Comparison of ENCODE assay signal across 10 cellular contexts in genomic region chr2:43425659-43426058, GRCh38.
DNase-seq lines count a peak whose midpoint lies in the region; FAIRE-seq and TF ChIP-seq lines count a peak whose summit lies in the region.
"Had no signal": no experiment of that assay in that cellular context is flagged by ENCODE, and none has a peak within 500 bp of the region (broad histone marks: within the 10 kb centered on the region; RNA-seq: fewer than 3 reads in every experiment).

No MANE protein-coding gene starts in this region.

- H2BK12ac ChIP-seq in neuronal stem cell (ENCODE audit: low read length) = no peak overlapping the region

- H3K4ac ChIP-seq in neuronal stem cell (ENCODE audit: low read length) = no peak overlapping the region

- dilution Hi-C loops in keratinocyte (cut with MboI; ENCODE audit: extremely low pct_ligation_motif_present, low sequenced_read_pairs) = no loop called here

- H3K4me1 Mint-ChIP-seq in activated CD4-positive, alpha-beta T cell treated with anti-CD3 and anti-CD28 coated beads, Interleukin-2, amount 10 ng/mL, durations not matched to agents 7 days and 5 days = peaks cover 44% of the 10 kb centered on the region

- no peak for TF ChIP-seq CTCF in SU-DHL-6 (IDR thresholded peaks at IDR 0.05; ENCODE audit: insufficient read depth, low read length, poor library complexity, severe bottlenecking)
- no peak for TF ChIP-seq CTCF in keratinocyte (optimal IDR thresholded peaks at IDR 0.05 in 1 of 3, IDR thresholded peaks at IDR 0.05 in 1 of 3, conservative IDR thresholded peaks at IDR 0.05 in 1 of 3; ENCODE audit: extremely low read depth in 1 of 3, insufficient read depth in 2 of 3, low read length in 3 of 3)
- TF ChIP-seq CTCF in D721Med (IDR thresholded peaks at IDR 0.05; ENCODE audit: insufficient read depth, missing control alignments) = no peak

- POLR2A ChIA-PET in activated CD4-positive, alpha-beta T cell treated with anti-CD3 and anti-CD28 coated beads, Interleukin-2, amount 10 ng/mL, durations not matched to agents 7 days and 5 days (lab: Charles Lee) = interaction anchor here (1.0 kb wide), 1 partner anchor 266 kb away, joined by 3 read pairs; no protein-coding TSS in a partner anchor

- WGBS in urinary bladder = 94% methylated on average over 1 of the region's 1 CpG
- WGBS in neuronal stem cell (ENCODE audit: extremely low coverage in 2 of 2, insufficient read length in 2 of 2, insufficient replicate concordance in 1 of 2), 2 donors = no CpG with 5 or more reads among the region's 1 CpG

- H3K27me3 Mint-ChIP-seq in activated CD4-positive, alpha-beta T cell treated with anti-CD3 and anti-CD28 coated beads, Interleukin-2, amount 10 ng/mL, durations not matched to agents 7 days and 5 days = no peaks in the 10 kb centered on the region

- no peak overlapping the region for H2BK120ac ChIP-seq in neuronal stem cell (ENCODE audit: low read depth, low read length)

- no peak overlapping the region for H2BK15ac ChIP-seq in neuronal stem cell (ENCODE audit: low read length)

- no peaks in the 10 kb centered on the region for H3K79me1 ChIP-seq in neuronal stem cell (ENCODE audit: low read depth, low read length)

- no peak overlapping the region for H4K8ac ChIP-seq in neuronal stem cell (ENCODE audit: low read depth, low read length)

- no peak for DNase-seq in activated CD4-positive, alpha-beta T cell treated with anti-CD3 and anti-CD28 coated beads, Interleukin-2, amount 10 ng/mL, durations not matched to agents 7 days and 5 days
- no peak for DNase-seq in activated CD4-positive, alpha-beta T cell treated with anti-CD3 and anti-CD28 coated beads for 48 hours
- no peak for DNase-seq in keratinocyte (ENCODE audit: low read depth, low spot score)
- DNase-seq in neuronal stem cell (ENCODE audit: low spot score) = no peak
- DNase-seq in D721Med (ENCODE audit: insufficient read length, low spot score) = no peak
- DNase-seq in urothelium cell line (ENCODE audit: low spot score) = no peak
- DNase-seq: activated CD8-positive, alpha-beta memory T cell treated with anti-CD3 and anti-CD28 coated beads for 24 hours; NCI-H1436 treated with DMSO at 0.1 percent for 48 hours had no signal

- no peaks in the 10 kb centered on the region for H3K9me2 ChIP-seq in SU-DHL-6 (replicated peaks; ENCODE audit: insufficient read depth, low read length)

- no peaks in the 10 kb centered on the region for H3K9me3 ChIP-seq in SU-DHL-6 (ENCODE audit: insufficient read depth, low read length)
- no peaks in the 10 kb centered on the region for H3K9me3 ChIP-seq in keratinocyte (ENCODE audit: control insufficient read depth, low read depth, low read length)
- no peaks in the 10 kb centered on the region for H3K9me3 ChIP-seq in neuronal stem cell (replicated peaks in 1 of 2; ENCODE audit: control insufficient read depth in 2 of 2, insufficient read depth in 1 of 2, low read depth in 1 of 2, low read length in 2 of 2)

- peaks cover 11% of the 10 kb centered on the region for H3F3A ChIP-seq in SU-DHL-6 (ENCODE audit: insufficient read depth)

- no peaks in the 10 kb centered on the region for H3K27me3 ChIP-seq in SU-DHL-6 (ENCODE audit: low read length)
- no peaks in the 10 kb centered on the region for H3K27me3 ChIP-seq in keratinocyte (ENCODE audit: control insufficient read depth, extremely low read depth, insufficient read depth, low read length)
- no peaks in the 10 kb centered on the region for H3K27me3 ChIP-seq in neuronal stem cell (ENCODE audit: control insufficient read depth in 3 of 3, insufficient read depth in 3 of 3, low read depth in 1 of 3, low read length in 3 of 3)

- H3K4me3 ChIP-seq in SU-DHL-6 (ENCODE audit: insufficient read depth, low read length, poor library complexity, severe bottlenecking) (no peak overlapping the region), keratinocyte (ENCODE audit: control insufficient read depth in 2 of 3, extremely low read depth in 1 of 3, insufficient read depth in 2 of 3, low read depth in 1 of 3, low read length in 3 of 3) (no peak overlapping the region), urinary bladder (ENCODE audit: low read depth, low read length) (no peak overlapping the region), neuronal stem cell (ENCODE audit: low read length in 2 of 2) (no peak overlapping the region)

- H3K36me3 ChIP-seq in SU-DHL-6 (ENCODE audit: low read length) = 0 out of 2 replicates have a peak, but pooled peaks cover 3% of the 10 kb centered on the region
- peaks cover 0 to 7% of the 10 kb centered on the region in 2 experiments for H3K36me3 ChIP-seq in keratinocyte (ENCODE audit: control insufficient read depth in 2 of 2, extremely low read depth in 1 of 2, insufficient read depth in 2 of 2, low read length in 2 of 2)
- H3K36me3 ChIP-seq in urinary bladder (ENCODE audit: insufficient read depth) = no peaks in the 10 kb centered on the region
- peaks cover 0 to 2% of the 10 kb centered on the region in 2 donors for H3K36me3 ChIP-seq in neuronal stem cell (replicated peaks in 1 of 2; ENCODE audit: control insufficient read depth in 2 of 2, insufficient read depth in 2 of 2, low read length in 2 of 2)

- no peaks in the 10 kb centered on the region for H3K9me1 ChIP-seq in keratinocyte (ENCODE audit: control insufficient read depth, extremely low read depth, insufficient read depth, low read length)

- H3K18ac ChIP-seq in neuronal stem cell (ENCODE audit: low read length) = no peak overlapping the region

- H3K27ac ChIP-seq in SU-DHL-6 (ENCODE audit: low read depth, low read length) = peak overlapping the region; percentile 75
- H3K27ac ChIP-seq in keratinocyte (ENCODE audit: control insufficient read depth, insufficient read depth, low read length) = peak overlapping the region; percentile 84
- H3K27ac ChIP-seq in urinary bladder (ENCODE audit: low read depth) = peak overlapping the region; percentile 59
- H3K27ac ChIP-seq in neuronal stem cell (replicated peaks; ENCODE audit: low read length) = no peak overlapping the region

- peaks cover 31% of the 10 kb centered on the region for H3K4me1 ChIP-seq in keratinocyte (ENCODE audit: control insufficient read depth, extremely low read depth, insufficient read depth, low read length)
- H3K4me1 ChIP-seq in urinary bladder (ENCODE audit: insufficient read depth) = no peaks in the 10 kb centered on the region
- H3K4me1 ChIP-seq in neuronal stem cell (ENCODE audit: control insufficient read depth in 2 of 2, insufficient read depth in 1 of 2, low read depth in 1 of 2, low read length in 2 of 2) = peaks cover 0 to 11% of the 10 kb centered on the region in 2 donors

- H3K9me3 Mint-ChIP-seq in activated CD4-positive, alpha-beta T cell treated with anti-CD3 and anti-CD28 coated beads, Interleukin-2, amount 10 ng/mL, durations not matched to agents 7 days and 5 days = no peaks in the 10 kb centered on the region

- H4K91ac ChIP-seq in neuronal stem cell (ENCODE audit: low read depth, low read length, poor library complexity) = no peak overlapping the region

- no peak overlapping the region for H2AK5ac ChIP-seq in neuronal stem cell (ENCODE audit: low read depth, low read length)

- no peak overlapping the region for H3K23ac ChIP-seq in neuronal stem cell (ENCODE audit: low read depth, low read length, poor library complexity)

- no peaks in the 10 kb centered on the region for H4K20me1 ChIP-seq in SU-DHL-6 (ENCODE audit: low read depth, low read length)
- no peaks in the 10 kb centered on the region for H4K20me1 ChIP-seq in keratinocyte (ENCODE audit: control insufficient read depth, extremely low read depth, insufficient read depth, low read length)

- H3K9ac ChIP-seq in SU-DHL-6 (ENCODE audit: low read length) (no peak overlapping the region), keratinocyte (ENCODE audit: control insufficient read depth, extremely low read depth, insufficient read depth, low read length) (no peak overlapping the region), neuronal stem cell (ENCODE audit: low read depth, low read length, poor library complexity) (no peak overlapping the region)

- H2AFZ ChIP-seq in SU-DHL-6 (ENCODE audit: low read depth, low read length, severe bottlenecking) = no peak overlapping the region
- H2AFZ ChIP-seq in keratinocyte (ENCODE audit: control insufficient read depth, low read length) = no peak overlapping the region
- H2AFZ ChIP-seq in neuronal stem cell (ENCODE audit: low read length) = no peak overlapping the region

- no peak overlapping the region for H2BK5ac ChIP-seq in neuronal stem cell (ENCODE audit: low read length)

- peak overlapping the region; percentile 51 for H3K4me2 ChIP-seq in SU-DHL-6 (ENCODE audit: low read depth, low read length, poor library complexity, severe bottlenecking)
- no peak overlapping the region for H3K4me2 ChIP-seq in keratinocyte (ENCODE audit: control insufficient read depth, extremely low read depth, insufficient read depth, low read depth, low read length)
- H3K4me2 ChIP-seq in neuronal stem cell (ENCODE audit: insufficient read depth, low read length, poor library complexity, severe bottlenecking) = no peak overlapping the region

- H3K4me3 Mint-ChIP-seq in activated CD4-positive, alpha-beta T cell treated with anti-CD3 and anti-CD28 coated beads, Interleukin-2, amount 10 ng/mL, durations not matched to agents 7 days and 5 days = no peak overlapping the region

- no peaks in the 10 kb centered on the region for H3K79me2 ChIP-seq in SU-DHL-6 (ENCODE audit: insufficient read depth, low read length)
- H3K79me2 ChIP-seq in keratinocyte (ENCODE audit: control insufficient read depth, insufficient read depth, low read length) = no peaks in the 10 kb centered on the region

- CTCF ChIA-PET in activated CD4-positive, alpha-beta T cell treated with anti-CD3 and anti-CD28 coated beads, Interleukin-2, amount 10 ng/mL, durations not matched to agents 7 days and 5 days (lab: Charles Lee) = interaction anchor here (0.8 to 1.5 kb wide), 4 partner anchors 10 to 451 kb away, joined by 3 read pairs; no protein-coding TSS in a partner anchor

- no peak for FAIRE-seq in keratinocyte (lab: Jason Lieb, UNC)
- FAIRE-seq in D721Med (lab: Jason Lieb, UNC) = no peak
- FAIRE-seq in urothelium cell line (lab: Jason Lieb, UNC) = no peak

- H3K36me3 Mint-ChIP-seq in activated CD4-positive, alpha-beta T cell treated with anti-CD3 and anti-CD28 coated beads, Interleukin-2, amount 10 ng/mL, durations not matched to agents 7 days and 5 days (ENCODE audit: low read depth) = peaks cover 48% of the 10 kb centered on the region

- no peak overlapping the region for H3K14ac ChIP-seq in neuronal stem cell (ENCODE audit: low read length)

- peak overlapping the region; percentile 79 for H3K27ac Mint-ChIP-seq in activated CD4-positive, alpha-beta T cell treated with anti-CD3 and anti-CD28 coated beads, Interleukin-2, amount 10 ng/mL, durations not matched to agents 7 days and 5 days
